In genomic region chr17:35117984-35118383, GRCh38 we compare ENCODE assay signal across 2 cellular contexts.
TF ChIP-seq lines count a peak whose summit lies in the region.

No MANE protein-coding gene starts in this region.

TF ChIP-seq in GM23338, 12 proteins besides CTCF, POLR2A, EP300 and RAD21:
- TF ChIP-seq ZNF114 (CRISPR knock-in tag; IDR thresholded peaks at IDR 0.05): no peak
- no peak for TF ChIP-seq STAT1 (IDR thresholded peaks at IDR 0.05; ENCODE audit: unreplicated experiment)
- no peak for TF ChIP-seq POLR2AphosphoS5 (IDR thresholded peaks at IDR 0.05; ENCODE audit: low read depth)
- TF ChIP-seq NANOG (IDR thresholded peaks at IDR 0.05; ENCODE audit: borderline replicate concordance): no peak
- TF ChIP-seq ETS1 (IDR thresholded peaks at IDR 0.05): no peak
- TF ChIP-seq CREB1 (CRISPR knock-in tag; IDR thresholded peaks at IDR 0.05; ENCODE audit: low read depth): no peak
- no peak for TF ChIP-seq REST (IDR thresholded peaks at IDR 0.05; ENCODE audit: unreplicated experiment)
- no peak for TF ChIP-seq EZH2 (IDR thresholded peaks at IDR 0.05; ENCODE audit: low read depth, unreplicated experiment)
- TF ChIP-seq ZNF462 (CRISPR knock-in tag; IDR thresholded peaks at IDR 0.05): no peak
- no peak for TF ChIP-seq ZNF331 (CRISPR knock-in tag; IDR thresholded peaks at IDR 0.05; ENCODE audit: low read depth)
- TF ChIP-seq EZH2phosphoT487 (IDR thresholded peaks at IDR 0.05; ENCODE audit: unreplicated experiment): no peak
- TF ChIP-seq JUNB (IDR thresholded peaks at IDR 0.05; ENCODE audit: unreplicated experiment): no peak

TF ChIP-seq in WTC11, 78 proteins besides CTCF, POLR2A, EP300 and RAD21:
- TF ChIP-seq NFE2L1 (CRISPR knock-in tag; IDR thresholded peaks at IDR 0.05): no peak
- no peak for TF ChIP-seq E2F5 (CRISPR knock-in tag; IDR thresholded peaks at IDR 0.05)
- TF ChIP-seq ZSCAN18 (CRISPR knock-in tag; IDR thresholded peaks at IDR 0.05): no peak
- no peak for TF ChIP-seq ELF4 (CRISPR knock-in tag; IDR thresholded peaks at IDR 0.05; ENCODE audit: low read depth)
- TF ChIP-seq PREB (CRISPR knock-in tag; IDR thresholded peaks at IDR 0.05; ENCODE audit: borderline replicate concordance): no peak
- no peak for TF ChIP-seq IRF2 (CRISPR knock-in tag; IDR thresholded peaks at IDR 0.05; ENCODE audit: borderline replicate concordance, low read depth)
- no peak for TF ChIP-seq ZNF263 (CRISPR knock-in tag; IDR thresholded peaks at IDR 0.05; ENCODE audit: low read depth)
- no peak for TF ChIP-seq RORB (CRISPR knock-in tag; IDR thresholded peaks at IDR 0.05)
- no peak for TF ChIP-seq AFF4 (CRISPR knock-in tag; IDR thresholded peaks at IDR 0.05; ENCODE audit: borderline replicate concordance)
- TF ChIP-seq ZNF532 (CRISPR knock-in tag; IDR thresholded peaks at IDR 0.05; ENCODE audit: borderline replicate concordance): no peak
- TF ChIP-seq USF2 (CRISPR knock-in tag; IDR thresholded peaks at IDR 0.05): no peak
- TF ChIP-seq E2F1 (CRISPR knock-in tag; IDR thresholded peaks at IDR 0.05): no peak
- no peak for TF ChIP-seq ZBTB43 (CRISPR knock-in tag; IDR thresholded peaks at IDR 0.05)
